27 cellular contexts compared by ENCODE assay signal in the genomic region with DNA sequence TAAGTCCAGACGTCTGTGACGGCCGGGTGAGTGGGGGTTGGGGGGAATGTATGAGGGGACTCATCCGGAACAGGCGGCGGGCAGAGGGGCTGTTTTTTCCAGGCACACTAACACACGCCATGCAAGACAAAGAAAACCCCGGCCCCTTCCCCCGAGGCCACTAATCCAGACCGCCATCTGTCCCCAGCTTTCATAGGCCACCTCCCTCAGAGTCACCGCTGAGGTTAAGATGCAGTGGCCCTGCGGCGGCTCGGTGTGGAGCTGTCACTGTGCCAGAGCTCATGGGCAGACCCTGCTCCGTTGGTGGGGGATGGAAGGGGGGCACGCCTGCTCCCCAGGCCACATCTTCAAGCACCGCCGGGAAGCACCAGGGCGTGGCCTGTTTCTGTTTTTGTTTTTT. TPM values are rescaled to one million over a fixed set of nuclear protein-coding genes. Genes with fewer than 3 reads are reported as not detected.
DNase-seq lines count a peak whose midpoint lies in the region; ATAC-seq and TF ChIP-seq lines count a peak whose summit lies in the region.
"Had no signal": no experiment of that assay in that cellular context is flagged by ENCODE, and none has a peak within 500 bp of the region (broad histone marks: within the 10 kb centered on the region; RNA-seq: fewer than 3 reads in every experiment).

No MANE protein-coding gene starts in this region.

- peaks cover 0 to under 1% (median 0%) of the 10 kb centered on the region in 3 experiments for H3K27me3 ChIP-seq in neuronal stem cell (ENCODE audit: control insufficient read depth in 3 of 3, insufficient read depth in 3 of 3, low read depth in 1 of 3, low read length in 3 of 3)
- no peaks in the 10 kb centered on the region for H3K27me3 ChIP-seq in heart right ventricle
- H3K27me3 ChIP-seq: cardiac muscle cell, ovary, upper lobe of right lung had no signal

- peak overlapping the region; percentile 78 for H3K18ac ChIP-seq in neuronal stem cell (ENCODE audit: low read length)

- no peak overlapping the region for H2BK15ac ChIP-seq in neuronal stem cell (ENCODE audit: low read length)

- peak overlapping the region; percentile 71 for H3K9ac ChIP-seq in neuronal stem cell (ENCODE audit: low read depth, low read length, poor library complexity)
- H3K9ac ChIP-seq: GM23248 had no signal

- peaks cover 50% of the 10 kb centered on the region for H3K4me1 Mint-ChIP-seq in glutamatergic neuron (ENCODE audit: low read depth, unreplicated experiment)
- H3K4me1 Mint-ChIP-seq: naive thymus-derived CD4-positive, alpha-beta T cell; T-cell had no signal

- H2BK5ac ChIP-seq in neuronal stem cell (ENCODE audit: low read length) = peak overlapping the region; percentile 21

- no peak overlapping the region for H2BK120ac ChIP-seq in neuronal stem cell (ENCODE audit: low read depth, low read length)

- H2AK5ac ChIP-seq in neuronal stem cell (ENCODE audit: low read depth, low read length) = peak overlapping the region; percentile 13

- H3K27ac ChIP-seq in neuronal stem cell (replicated peaks; ENCODE audit: low read length) = no peak overlapping the region
- H3K27ac ChIP-seq in heart right ventricle = no peak overlapping the region
- H3K27ac ChIP-seq: cardiac muscle cell, GM23248, ovary, upper lobe of right lung had no signal

- H2AFZ ChIP-seq in neuronal stem cell (ENCODE audit: low read length) = peak overlapping the region; percentile 17
- H2AFZ ChIP-seq: GM23248 had no signal

- no peak overlapping the region for H3K4me2 ChIP-seq in neuronal stem cell (ENCODE audit: insufficient read depth, low read length, poor library complexity, severe bottlenecking)

- no peak overlapping the region for H3K4ac ChIP-seq in neuronal stem cell (ENCODE audit: low read length)

- H3K14ac ChIP-seq in neuronal stem cell (ENCODE audit: low read length) = no peak overlapping the region

- H3K4me3 ChIP-seq in neuronal stem cell (ENCODE audit: low read length in 2 of 2) = no peak overlapping the region
- H3K4me3 ChIP-seq in heart right ventricle = no peak overlapping the region
- H3K4me3 ChIP-seq: cardiac muscle cell, GM23248, ovary, upper lobe of right lung had no signal

- peaks cover 20% of the 10 kb centered on the region for H3K9me3 Mint-ChIP-seq in glutamatergic neuron (ENCODE audit: unreplicated experiment)
- H3K9me3 Mint-ChIP-seq: naive thymus-derived CD4-positive, alpha-beta T cell; T-cell had no signal

- H3K27me3 Mint-ChIP-seq in glutamatergic neuron (ENCODE audit: unreplicated experiment) = peaks cover 18% of the 10 kb centered on the region

- ATAC-seq in heart right ventricle (no peak), HG03045 (IDR thresholded peaks at IDR 0.05; ENCODE audit: unreplicated experiment) (no peak)
- ATAC-seq: naive thymus-derived CD4-positive, alpha-beta T cell; T-cell had no signal

- DNase-seq in DMS79 (lab: John Stamatoyannopoulos, UW) (peak; percentile 88), NCI-H69 (lab: John Stamatoyannopoulos, UW) (peak; percentile 68), glutamatergic neuron (peak; percentile 89), neuronal stem cell (ENCODE audit: low spot score) (no peak), SIG-M5 (lab: John Stamatoyannopoulos, UW) (no peak), heart right ventricle (no peak), DMS153 (lab: John Stamatoyannopoulos, UW) (no peak)
- DNase-seq: activated CD4-positive, alpha-beta T cell treated with anti-CD3 and anti-CD28 coated beads, Interleukin-2, amount 50 U/mL, for 4 hours; activated T-cell treated with anti-CD3 and anti-CD28 coated beads, Interleukin-2, amount 50 U/mL, for 48 hours; C1 segment of cervical spinal cord; effector CD8-positive, alpha-beta T cell; GM23248; KG1; left ventricle myocardium superior; midbrain; naive thymus-derived CD4-positive, alpha-beta T cell; NCI-H1092 treated with DMSO at 0.1 percent for 48 hours; NCI-H526; ovary; small intestine; stimulated activated naive B cell treated with anti-CD40 and anti-IgM and Interleukin-4, amounts not matched to agents 10 μg/mL and 1 μg/mL and 100 μg/mL, for 72 hours; substantia nigra; T-cell had no signal

- H3K4me1 ChIP-seq in neuronal stem cell (ENCODE audit: control insufficient read depth in 2 of 2, insufficient read depth in 1 of 2, low read depth in 1 of 2, low read length in 2 of 2) (peaks cover 0 to 13% of the 10 kb centered on the region in 2 donors), heart right ventricle (no peaks in the 10 kb centered on the region)

- no peaks in the 10 kb centered on the region for H3K36me3 Mint-ChIP-seq in glutamatergic neuron (ENCODE audit: unreplicated experiment)
- H3K36me3 Mint-ChIP-seq: naive thymus-derived CD4-positive, alpha-beta T cell; stimulated activated naive B cell treated with anti-CD40 and anti-IgM and Interleukin-4, amounts not matched to agents 10 μg/mL and 1 μg/mL and 100 μg/mL, for 72 hours; T-cell had no signal

- intact Hi-C loops in heart right ventricle (cut with DNase I) = no loop called here

- H3K23ac ChIP-seq in neuronal stem cell (ENCODE audit: low read depth, low read length, poor library complexity) = peak overlapping the region; percentile 8

- H2BK12ac ChIP-seq in neuronal stem cell (ENCODE audit: low read length) = no peak overlapping the region

- H3K79me1 ChIP-seq in neuronal stem cell (ENCODE audit: low read depth, low read length) = peaks cover 1% of the 10 kb centered on the region

- H3K9me3 ChIP-seq in neuronal stem cell (replicated peaks in 1 of 2; ENCODE audit: control insufficient read depth in 2 of 2, insufficient read depth in 1 of 2, low read depth in 1 of 2, low read length in 2 of 2) (no peaks in the 10 kb centered on the region), heart right ventricle (no peaks in the 10 kb centered on the region)
- H3K9me3 ChIP-seq: ovary, upper lobe of right lung had no signal

- TF ChIP-seq CTCF in glutamatergic neuron (IDR thresholded peaks at IDR 0.05; ENCODE audit: partially characterized antibody, unreplicated experiment) (no peak), heart right ventricle (IDR thresholded peaks at IDR 0.05) (no peak)

- H4K8ac ChIP-seq in neuronal stem cell (ENCODE audit: low read depth, low read length) = no peak overlapping the region

- no CpG with 5 or more reads among the region's 19 CpGs for WGBS in neuronal stem cell (ENCODE audit: extremely low coverage in 2 of 2, insufficient read length in 2 of 2, insufficient replicate concordance in 1 of 2), 2 donors
- 65 to 72% methylated on average over 19 of the region's 19 CpGs for WGBS in heart right ventricle, 2 donors

- H3K27ac Mint-ChIP-seq in glutamatergic neuron (ENCODE audit: unreplicated experiment) = peak overlapping the region; percentile 97
- H3K27ac Mint-ChIP-seq: naive thymus-derived CD4-positive, alpha-beta T cell; stimulated activated naive B cell treated with anti-CD40 and anti-IgM and Interleukin-4, amounts not matched to agents 10 μg/mL and 1 μg/mL and 100 μg/mL, for 72 hours; T-cell had no signal

- no peak overlapping the region for H4K91ac ChIP-seq in neuronal stem cell (ENCODE audit: low read depth, low read length, poor library complexity)

- no peaks in the 10 kb centered on the region for H3K36me3 ChIP-seq in neuronal stem cell (replicated peaks in 1 of 2; ENCODE audit: control insufficient read depth in 2 of 2, insufficient read depth in 2 of 2, low read length in 2 of 2)
- no peaks in the 10 kb centered on the region for H3K36me3 ChIP-seq in heart right ventricle
- H3K36me3 ChIP-seq: cardiac muscle cell, ovary, upper lobe of right lung had no signal

- peak overlapping the region; percentile 65 for H3K4me3 Mint-ChIP-seq in glutamatergic neuron (ENCODE audit: unreplicated experiment)
- H3K4me3 Mint-ChIP-seq: naive thymus-derived CD4-positive, alpha-beta T cell; stimulated activated naive B cell treated with anti-CD40 and anti-IgM and Interleukin-4, amounts not matched to agents 10 μg/mL and 1 μg/mL and 100 μg/mL, for 72 hours; T-cell had no signal

RNA-seq across cellular contexts. Expression of gene SORCS2, which starts 34.1 kb away (rescaled TPM):
- total RNA-seq in glutamatergic neuron (ENCODE audit: unreplicated experiment) (29.5 TPM), heart right ventricle (1 to 10 TPM in 9 of 10 donors, under 1 TPM in 1; 0.95 to 5.4 (median 2.6) TPM)
- 2.9 TPM for polyA plus RNA-seq in neuronal stem cell (2013, experiment 1 of 2)
- 2.9 TPM for polyA plus RNA-seq in neuronal stem cell (2013, experiment 2 of 2)
- polyA plus RNA-seq in heart right ventricle = under 1 TPM; 0.25 to 0.66 TPM
- total RNA-seq: MCF 10A had no signal
- polyA plus RNA-seq: naive thymus-derived CD4-positive, alpha-beta T cell had no signal

Comparison
In these comparisons a context has a peak if more than half of its experiments do, and no peak if none do; other contexts are left out.
1. DNase-seq: peak in DMS79 (single experiment), NCI-H69 (single experiment) and glutamatergic neuron (single experiment); none in neuronal stem cell (single experiment), SIG-M5 (single experiment), heart right ventricle (0 of 2) and DMS153 (single experiment).